ENCODE assay signal across 25 cellular contexts in the genomic region with DNA sequence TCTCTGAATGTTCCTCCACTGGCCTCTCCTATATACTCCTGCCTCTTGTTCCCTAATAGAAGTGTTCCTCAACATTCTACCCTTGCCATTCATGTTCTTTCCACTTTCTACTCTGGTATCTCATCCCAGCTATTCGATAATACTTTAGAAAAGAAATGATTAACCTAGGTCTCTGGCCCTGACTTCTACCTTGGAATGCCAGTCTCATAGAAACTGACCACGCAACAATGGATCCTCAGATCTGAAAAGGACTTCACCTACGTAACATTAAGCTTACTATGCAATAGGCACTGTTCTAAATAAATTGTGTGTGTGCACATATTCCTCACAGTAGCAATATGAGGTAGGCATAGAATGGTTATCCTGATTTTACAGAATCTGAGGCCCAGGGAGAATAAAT.
"Had no signal": no experiment of that assay in that cellular context is flagged by ENCODE, and none has a peak within 500 bp of the region (broad histone marks: within the 10 kb centered on the region; RNA-seq: fewer than 3 reads in every experiment).

No MANE protein-coding gene starts in this region.

- DNase-seq: islet precursor cell; left colon; left lung; lower lobe of right lung; mammary epithelial cell; mesenchymal stem cell; natural killer cell; nephron progenitor cell; occipital lobe; psoas muscle; right lobe of liver; stimulated activated CD4-positive, alpha-beta T cell treated with anti-CD3 and anti-CD28 coated beads, Interleukin-1b, Interleukin-23, amount 100 ng/mL, for 48 hours; stimulated activated CD4-positive, alpha-beta T cell treated with anti-CD3 and anti-CD28 coated beads, Interleukin-2, amount 100 ng/mL, for 48 hours; stimulated activated CD4-positive, alpha-beta T cell treated with anti-CD3 and anti-CD28 coated beads, Interleukin-4, amount 100 ng/mL, for 4 hours; stimulated activated CD8-positive, alpha-beta memory T cell treated with anti-CD3 and anti-CD28 coated beads, Interleukin-4, amount 100 ng/mL, for 48 hours; stimulated activated naive CD4-positive, alpha-beta T cell treated with Interleukin-2 at 50 U/mL for 16 hours; stimulated activated naive CD8-positive, alpha-beta T cell treated with anti-CD3 and anti-CD28 coated beads, Interleukin-15, amount 100 ng/mL, for 72 hours; substantia nigra had no signal

- H3K27ac ChIP-seq: hepatocyte, left lung, lower lobe of right lung, neural progenitor cell, neutrophil, parathyroid adenoma, psoas muscle, right atrium auricular region, right lobe of liver, tibial nerve, vagina had no signal
